ENCODE assay signal across 9 cellular contexts in the genomic region with DNA sequence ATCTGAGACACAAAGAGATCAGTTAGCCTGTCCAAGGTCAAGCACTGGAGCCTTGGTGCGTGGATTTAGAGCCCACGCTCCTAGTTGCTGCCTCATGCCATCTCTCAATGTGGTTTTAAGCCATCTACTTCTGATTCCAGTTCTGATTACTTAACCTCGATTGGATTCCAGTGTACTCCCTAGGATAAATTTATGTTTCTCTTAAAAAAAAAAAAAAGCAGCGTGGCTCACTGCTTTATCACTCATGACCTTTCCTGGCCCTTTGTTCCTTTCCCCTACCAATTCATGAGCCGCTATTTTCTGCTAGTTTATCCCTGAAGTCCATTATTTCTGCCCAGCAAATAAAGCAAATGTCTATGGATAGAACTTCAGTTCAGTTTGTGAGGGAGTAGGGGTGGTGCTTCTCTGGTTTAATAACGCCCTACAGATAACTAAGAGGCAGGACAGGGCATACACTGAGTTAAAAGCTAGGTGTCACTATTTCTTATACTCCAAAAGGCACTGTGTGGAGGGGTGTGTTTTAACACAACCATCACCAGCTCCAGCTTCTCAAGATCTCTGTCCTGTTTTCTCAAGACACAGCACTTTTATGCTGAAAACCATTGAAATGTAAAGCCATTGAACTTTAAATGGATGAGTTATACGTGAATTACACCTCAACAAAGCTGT. TPM values are rescaled to one million over a fixed set of nuclear protein-coding genes. Genes with fewer than 3 reads are reported as not detected.
DNase-seq lines count a peak whose midpoint lies in the region; ATAC-seq, FAIRE-seq and TF ChIP-seq lines count a peak whose summit lies in the region.
"Had no signal": no experiment of that assay in that cellular context is flagged by ENCODE, and none has a peak within 500 bp of the region (broad histone marks: within the 10 kb centered on the region; RNA-seq: fewer than 3 reads in every experiment).

No MANE protein-coding gene starts in this region.

- H3K4me2 ChIP-seq in GM12878 (ENCODE audit: control insufficient read depth, insufficient read depth): no peak overlapping the region

- H3K79me2 ChIP-seq in GM12878 (ENCODE audit: control insufficient read depth, insufficient read depth, low read length): no peaks in the 10 kb centered on the region

- H2AFZ ChIP-seq in GM12878 (ENCODE audit: control insufficient read depth, low read depth, low read length): no peak overlapping the region

- H3K4me1 ChIP-seq in GM12878 (ENCODE audit: control insufficient read depth, insufficient read depth, low read length): no peaks in the 10 kb centered on the region

- CTCF ChIA-PET in GM12878 (lab: Yijun Ruan, JAX): interaction anchor here (0.6 to 5.2 kb wide), 17 partner anchors 8 to 876 kb away, joined by 3 to 61 read pairs (median 4); a partner anchor contains a TSS
- CTCF ChIA-PET in Calu3 (lab: Charles Lee): interaction anchor here (0.5 to 5.9 kb wide), 7 partner anchors 19 to 1200 kb away, joined by 3 to 40 read pairs (median 3); no protein-coding TSS in a partner anchor

- peaks cover 0 to 3% (median 0%) of the 10 kb centered on the region in 9 donors for H3K9me3 Mint-ChIP-seq in naive thymus-derived CD8-positive, alpha-beta T cell
- no peaks in the 10 kb centered on the region for H3K9me3 Mint-ChIP-seq in Calu3 (ENCODE audit: low read depth, unreplicated experiment)

- no peak overlapping the region for H3K4me3 ChIP-seq in GM12878

- DNase-seq in DMS 273 (lab: John Stamatoyannopoulos, UW; ENCODE audit: unreplicated experiment) (peak; percentile 35), DMS 273 treated with DMSO at 0.1 percent for 48 hours (lab: John Stamatoyannopoulos, UW) (no peak), HT1080 (ENCODE audit: low read depth) (peak; percentile 23), GM12878 (ENCODE audit: low read depth, low spot score) (no peak), KG1 (lab: John Stamatoyannopoulos, UW) (no peak), NCI-H2081 treated with DMSO at 0.1 percent for 48 hours (lab: John Stamatoyannopoulos, UW) (no peak), Calu3 (no peak)
- peak in 2 of 10 donors; percentile 19 to 37 for DNase-seq in naive thymus-derived CD8-positive, alpha-beta T cell

- SMC1A ChIA-PET in GM12878 (lab: Charles Lee; ENCODE audit: uncharacterized antibody, unreplicated experiment): interaction anchor here (0.9 to 5.6 kb wide), 5 partner anchors 9 to 538 kb away, joined by 3 to 36 read pairs (median 3); no protein-coding TSS in a partner anchor

- H3K36me3 ChIP-seq in GM12878 (ENCODE audit: control insufficient read depth in 2 of 2, insufficient read depth in 2 of 2, low read length in 1 of 2): no peaks in the 10 kb centered on the region

- H4K20me1 ChIP-seq in GM12878 (ENCODE audit: control insufficient read depth, insufficient read depth): no peaks in the 10 kb centered on the region

- H3K27me3 Mint-ChIP-seq in naive thymus-derived CD8-positive, alpha-beta T cell: peaks cover 0 to 3% (median 0%) of the 10 kb centered on the region in 5 donors
- peaks cover 23% of the 10 kb centered on the region for H3K27me3 Mint-ChIP-seq in Calu3 (ENCODE audit: unreplicated experiment)

- no peak overlapping the region for H3K27ac Mint-ChIP-seq in naive thymus-derived CD8-positive, alpha-beta T cell
- no peak overlapping the region for H3K27ac Mint-ChIP-seq in Calu3 (ENCODE audit: unreplicated experiment)

- H3K27me3 ChIP-seq in GM12878 (replicated peaks in 1 of 2; ENCODE audit: control insufficient read depth in 2 of 2, insufficient read depth in 2 of 2, low read length in 1 of 2): no peaks in the 10 kb centered on the region; a peak in 1 of 4 replicates

- ATAC-seq in GM12878: peak; percentile 95
- peak; percentile 78 to 87 for ATAC-seq in naive thymus-derived CD8-positive, alpha-beta T cell

- peaks cover 10 to 31% (median 21%) of the 10 kb centered on the region in 4 donors for H3K4me1 Mint-ChIP-seq in naive thymus-derived CD8-positive, alpha-beta T cell
- H3K4me1 Mint-ChIP-seq in Calu3 (ENCODE audit: low read depth, unreplicated experiment): no peaks in the 10 kb centered on the region

- peak; percentile 31; the same call in 1 of the 2 replicates for TF ChIP-seq RAD21 in GM12878 (IDR thresholded peaks at IDR 0.05; ENCODE audit: insufficient read depth, low read depth, low read length)

- H3K9ac ChIP-seq in GM12878 (ENCODE audit: control insufficient read depth, insufficient read depth, low read length): no peak overlapping the region

- WGBS in GM12878 (ENCODE audit: insufficient coverage, insufficient replicate concordance, low lambda C conversion rate, missing lambda C conversion rate): 22% methylated on average over 7 of the region's 7 CpGs

- no peak overlapping the region for H3K27ac ChIP-seq in GM12878 (ENCODE audit: control insufficient read depth, insufficient read depth)
- H3K27ac ChIP-seq: 22Rv1 had no signal

- H3K9me3 ChIP-seq in GM12878 (replicated peaks; ENCODE audit: control insufficient read depth, insufficient read depth, low read length): no peaks in the 10 kb centered on the region; the same call in 2 of the 3 replicates

- no peaks in the 10 kb centered on the region for H3K36me3 Mint-ChIP-seq in naive thymus-derived CD8-positive, alpha-beta T cell
- H3K36me3 Mint-ChIP-seq in Calu3 (ENCODE audit: insufficient read depth, unreplicated experiment): no peaks in the 10 kb centered on the region

- FAIRE-seq in GM12878 (lab: Jason Lieb, UNC): no peak

- H3K4me3 Mint-ChIP-seq in naive thymus-derived CD8-positive, alpha-beta T cell: no peak overlapping the region
- no peak overlapping the region for H3K4me3 Mint-ChIP-seq in Calu3 (ENCODE audit: low read depth, unreplicated experiment)

- POLR2A ChIA-PET in GM12878 (lab: Charles Lee): no interaction called here
- POLR2A ChIA-PET in naive thymus-derived CD8-positive, alpha-beta T cell (lab: Charles Lee): interaction anchor here (0.7 to 4.3 kb wide), 6 partner anchors 10 to 393 kb away, joined by 3 to 32 read pairs (median 6); a partner anchor contains a TSS

- TF ChIP-seq POLR2A in GM12878 (IDR thresholded peaks at IDR 0.05; ENCODE audit: low read depth, low read length): no peak

- no peak for TF ChIP-seq EP300 in GM12878 (IDR thresholded peaks at IDR 0.05; ENCODE audit: borderline replicate concordance in 1 of 2, control insufficient read depth in 1 of 2, low read depth in 2 of 2, low read length in 2 of 2)

- BruUV-seq in GM12878 (replicated peaks; lab: Mats Ljungman, UMichigan): no TSS peak
- BruUV-seq in Calu3 (replicated peaks; lab: Mats Ljungman, UMichigan): no TSS peak

- RAD21 ChIA-PET in GM12878 (lab: Charles Lee; ENCODE audit: unreplicated experiment): interaction anchor here (0.9 to 5.7 kb wide), 5 partner anchors 394 to 874 kb away, joined by 3 to 33 read pairs (median 3); no protein-coding TSS in a partner anchor

- intact Hi-C loops in GM12878 (cut with micrococcal nuclease; ENCODE audit: unreplicated experiment): loop anchor here (10.0 kb wide), 3 partner anchors 82 to 472 kb away; no protein-coding TSS in a partner anchor
- intact Hi-C loops in Calu3 (cut with micrococcal nuclease; ENCODE audit: unreplicated experiment): no loop called here

- in situ Hi-C loops in GM12878 (cut with MboI): no loop called here

- TF ChIP-seq CTCF in GM12878 (IDR thresholded peaks at IDR 0.05 in 2 of 3, conservative IDR thresholded peaks at IDR 0.05 in 1 of 3; ENCODE audit: control insufficient read depth in 2 of 3, extremely low read depth in 1 of 3, insufficient read depth in 1 of 3, low read depth in 3 of 3, low read length in 3 of 3) (peak; percentile 28 to 56 (median 43); a peak in 4 of 6 replicates), Calu3 (IDR thresholded peaks at IDR 0.05; ENCODE audit: unreplicated experiment) (no peak)

TF ChIP-seq in GM12878, 131 proteins besides CTCF, POLR2A, EP300 and RAD21 (continues in another document):
- TF ChIP-seq SMARCA5 (IDR thresholded peaks at IDR 0.05) (no peak), POLR2AphosphoS2 (IDR thresholded peaks at IDR 0.05; ENCODE audit: low read depth, low read length) (no peak)
- TF ChIP-seq, protein P1, sequence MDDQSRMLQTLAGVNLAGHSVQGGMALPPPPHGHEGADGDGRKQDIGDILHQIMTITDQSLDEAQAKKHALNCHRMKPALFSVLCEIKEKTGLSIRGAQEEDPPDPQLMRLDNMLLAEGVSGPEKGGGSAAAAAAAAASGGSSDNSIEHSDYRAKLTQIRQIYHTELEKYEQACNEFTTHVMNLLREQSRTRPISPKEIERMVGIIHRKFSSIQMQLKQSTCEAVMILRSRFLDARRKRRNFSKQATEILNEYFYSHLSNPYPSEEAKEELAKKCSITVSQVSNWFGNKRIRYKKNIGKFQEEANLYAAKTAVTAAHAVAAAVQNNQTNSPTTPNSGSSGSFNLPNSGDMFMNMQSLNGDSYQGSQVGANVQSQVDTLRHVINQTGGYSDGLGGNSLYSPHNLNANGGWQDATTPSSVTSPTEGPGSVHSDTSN (IDR thresholded peaks at IDR 0.05; ENCODE audit: insufficient replicate concordance, low read depth, low read length): no peak

RNA-seq across cellular contexts. Expression of a gene that starts 9.8 kb away (rescaled TPM):
- total RNA-seq in HT1080 (2014; rRNA removed; shearing (Covaris generic)): 2.7 and 3.0 TPM in 2 replicates
- 4.1 and 4.6 TPM in 2 replicates for polyA plus RNA-seq in HT1080 (2015; cell fraction: cytosol; rRNA removed)
- polyA plus RNA-seq in HT1080 (2015; cell fraction: nucleus; rRNA removed): 3.5 and 8.9 TPM in 2 replicates
- 15.3 and 17.6 TPM in 2 replicates for total RNA-seq in GM12878 (2013; cell fraction: nucleolus; rRNA removed)
- total RNA-seq in GM12878 (2014; rRNA removed) (3.0 and 4.4 TPM in 2 replicates), GM12878 (2014; rRNA removed; fragmentation: Illumina TruSeq; extraction: Trizol) (4.0 and 4.7 TPM in 2 replicates), GM12878 (2021) (6.8 and 8.7 TPM in 2 replicates), Calu3 (2022) (3.7 and 5.2 TPM in 2 replicates)
- 1.9 TPM for polyA plus RNA-seq in GM12878 (2011; ENCODE audit: low read depth)
- polyA plus RNA-seq in GM12878 (2011; rRNA removed) (14.1 and 19.1 TPM in 2 replicates), GM12878 (2014; fragmentation: Illumina TruSeq; extraction: Trizol) (7.1 and 8.7 TPM in 2 replicates), GM12878 (2014; fragmentation: Nextera tagmentation; extraction: Ambion mirVana) (1 to 10 TPM; 3.7 to 5.5 TPM), GM12878 (2014; rRNA removed) (4.8 and 5.5 TPM in 2 replicates), GM12878 (2016; fragmentation: Nextera tagmentation; extraction: Ambion mirVana) (1 to 10 TPM; 7.4 to 7.7 TPM)
- 5.5 and 6.6 TPM in 2 replicates for polyA plus RNA-seq in GM12878 (2011; cell fraction: cytosol; rRNA removed)
- polyA plus RNA-seq in GM12878 (2011; cell fraction: nucleus; rRNA removed): 5.7 and 6.1 TPM in 2 replicates
- polyA plus RNA-seq in GM12878 (2012): 3.2 and 4.0 TPM in 2 replicates
- polyA minus RNA-seq in GM12878 (2011; rRNA and poly(A)+ RNA removed): 10.9 and 12.5 TPM in 2 replicates
- polyA minus RNA-seq in GM12878 (2011; cell fraction: cytosol; rRNA and poly(A)+ RNA removed): 2.4 and 3.2 TPM in 2 replicates
- polyA minus RNA-seq in GM12878 (2011; cell fraction: nucleus; rRNA and poly(A)+ RNA removed): 5.6 and 10.9 TPM in 2 replicates
- 10 to 100 TPM; 30.5 to 34.2 TPM for total RNA-seq in naive thymus-derived CD8-positive, alpha-beta T cell
- polyA plus RNA-seq in naive thymus-derived CD8-positive, alpha-beta T cell: 1 to 10 TPM; 6.4 to 8.7 (median 7.9) TPM

Comparison
In these comparisons a context has a peak if more than half of its experiments do, and no peak if none do; other contexts are left out.
1. DNase-seq: peak in DMS 273 (single experiment) and HT1080 (single experiment); none in DMS 273 treated with DMSO at 0.1 percent for 48 hours (single experiment), GM12878 (single experiment), KG1 (single experiment), NCI-H2081 treated with DMSO at 0.1 percent for 48 hours (single experiment) and Calu3 (single experiment).